Comparison of ENCODE assay signal across 8 cellular contexts in the genomic region with DNA sequence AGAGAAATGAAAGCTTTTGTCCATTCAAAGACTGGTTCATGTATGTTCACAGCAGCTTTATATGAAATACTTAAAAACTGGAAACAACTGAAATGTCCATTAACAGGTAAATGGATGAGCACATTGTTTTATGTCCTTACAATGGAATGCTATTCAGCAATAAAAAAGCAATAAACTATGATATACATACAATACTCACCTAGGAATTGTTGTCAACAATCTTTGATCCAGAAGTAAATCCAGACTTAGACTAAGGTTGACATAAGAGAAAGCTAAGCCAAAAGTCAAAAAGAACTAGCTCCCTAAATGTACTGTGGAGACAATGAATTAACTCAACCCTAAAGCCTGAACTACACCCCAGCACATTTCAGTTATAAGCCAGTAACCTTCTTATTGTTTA.
"Had no signal": no experiment of that assay in that cellular context is flagged by ENCODE, and none has a peak within 500 bp of the region (broad histone marks: within the 10 kb centered on the region; RNA-seq: fewer than 3 reads in every experiment).

No MANE protein-coding gene starts in this region.

- DNase-seq: IMR-90, KBM-7, KG1 had no signal

- ATAC-seq: HepG2, K562 had no signal

- H3K4me2 ChIP-seq: KMS-11 had no signal

- H3K27ac ChIP-seq: HL-60, KMS-11 had no signal

- H3K4me3 ChIP-seq: K562 had no signal

- H3K9ac ChIP-seq: KMS-11 had no signal

- FAIRE-seq: HepG2, HTR-8/SVneo, K562 had no signal
